11 cellular contexts compared by ENCODE assay signal in the genomic region with DNA sequence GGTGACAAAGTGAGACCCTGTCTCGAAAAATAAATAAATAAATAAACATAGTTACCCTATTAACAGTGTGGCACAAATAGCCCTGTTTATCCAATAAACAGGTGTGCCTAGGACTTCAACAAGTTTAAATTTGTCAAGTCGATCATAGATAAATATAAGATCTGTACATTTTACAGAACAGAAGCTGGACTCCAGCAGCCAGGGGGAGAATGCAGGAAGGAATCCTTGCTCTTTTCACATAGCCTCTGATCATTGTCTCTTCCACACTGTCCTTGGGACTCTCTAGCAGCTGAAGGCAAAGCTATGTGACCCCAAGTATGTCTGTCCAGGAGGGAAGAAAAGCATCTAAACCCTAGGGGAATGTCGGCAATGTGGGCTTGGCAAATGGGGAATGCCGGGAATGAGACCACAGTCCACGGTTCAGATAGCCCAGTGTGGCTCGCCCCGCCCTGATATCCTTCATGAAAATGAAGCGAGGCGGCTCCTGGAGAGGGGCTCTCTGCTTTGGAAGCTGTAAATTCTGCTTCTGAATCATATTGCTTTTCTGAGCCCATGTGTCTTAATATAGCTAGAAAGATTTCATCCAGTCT. TPM values are rescaled to one million over a fixed set of nuclear protein-coding genes. Genes with fewer than 3 reads are reported as not detected.
DNase-seq lines count a peak whose midpoint lies in the region; ATAC-seq and TF ChIP-seq lines count a peak whose summit lies in the region.
"Had no signal": no experiment of that assay in that cellular context is flagged by ENCODE, and none has a peak within 500 bp of the region (broad histone marks: within the 10 kb centered on the region; RNA-seq: fewer than 3 reads in every experiment).

No MANE protein-coding gene starts in this region.

- TF ChIP-seq CTCF in hepatocyte (IDR thresholded peaks at IDR 0.05; ENCODE audit: poor library complexity) (no peak), lower leg skin (IDR thresholded peaks at IDR 0.05) (peak in 1 of 3 donors; percentile 19), uterus (IDR thresholded peaks at IDR 0.05) (no peak)

- intact Hi-C loops in sciatic nerve (cut with DNase I): no loop called here
- intact Hi-C loops in lower leg skin (cut with DNase I; ENCODE audit: low total_unique reads): no loop called here
- intact Hi-C loops in uterus (cut with DNase I; ENCODE audit: low total_unique reads): no loop called here

- H3K4me3 ChIP-seq in SJCRH30 (peak overlapping the region; percentile 19), hepatocyte (no peak overlapping the region), lower leg skin (ENCODE audit: low read depth, poor library complexity, severe bottlenecking) (no peak overlapping the region), uterus (no peak overlapping the region)

- TF ChIP-seq POLR2A in lower leg skin (IDR thresholded peaks at IDR 0.05) (no peak), uterus (IDR thresholded peaks at IDR 0.05) (no peak)

- no peaks in the 10 kb centered on the region for H4K20me1 ChIP-seq in hepatocyte (ENCODE audit: insufficient read depth, poor library complexity, severe bottlenecking)

- peak; percentile 35 for ATAC-seq in sciatic nerve
- no peak for ATAC-seq in stimulated activated naive CD8-positive, alpha-beta T cell treated with anti-CD3 and anti-CD28 coated beads, Interleukin-15, Interleukin-2, amounts not matched to agents 100 U/mL and 50 U/mL, for 24 hours

- DNase-seq in SJCRH30: peak; percentile 95
- DNase-seq in hepatocyte (ENCODE audit: low spot score): peak; percentile 66
- DNase-seq in sciatic nerve (ENCODE audit: low spot score): no peak
- no peak for DNase-seq in lower leg skin (ENCODE audit: low spot score in 2 of 2)
- no peak for DNase-seq in uterus
- no peak for DNase-seq in NCI-H2107 (lab: John Stamatoyannopoulos, UW)
- no peak for DNase-seq in stimulated activated naive CD8-positive, alpha-beta T cell treated with anti-CD3 and anti-CD28 coated beads, Interleukin-15, Interleukin-2, amounts not matched to agents 100 U/mL and 50 U/mL, for 24 hours
- DNase-seq: activated naive CD4-positive, alpha-beta T cell treated with Interleukin-2 at 50 U/mL for 16 hours; Kasumi-1; stimulated activated CD4-positive, alpha-beta T cell treated with anti-CD3 and anti-CD28 coated beads, Interleukin-4, amount 100 ng/mL, for 4 hours had no signal

- H3K27ac ChIP-seq in SJCRH30 (peak overlapping the region; percentile 78), hepatocyte (peak overlapping the region; percentile 89), uterus (peak overlapping the region in 1 of 2 donors; percentile 21)

- WGBS in hepatocyte (ENCODE audit: low lambda C conversion rate, missing lambda C conversion rate): 27% methylated on average over 9 of the region's 9 CpGs
- WGBS in lower leg skin, 2 donors: 64 to 66% methylated on average over 9 of the region's 9 CpGs

- no peaks in the 10 kb centered on the region for H3K27me3 ChIP-seq in SJCRH30
- no peaks in the 10 kb centered on the region for H3K27me3 ChIP-seq in hepatocyte
- no peaks in the 10 kb centered on the region for H3K27me3 ChIP-seq in uterus

- H3K4me2 ChIP-seq in hepatocyte: peak overlapping the region; percentile 36

- H3K36me3 ChIP-seq in ES-I3 (ENCODE audit: insufficient read depth, low read length): no peaks in the 10 kb centered on the region
- no peaks in the 10 kb centered on the region for H3K36me3 ChIP-seq in SJCRH30
- H3K36me3 ChIP-seq in hepatocyte (replicated peaks; ENCODE audit: insufficient read depth, low read depth): no peaks in the 10 kb centered on the region
- H3K36me3 ChIP-seq in uterus: no peaks in the 10 kb centered on the region

- H3K9me3 ChIP-seq in ES-I3 (ENCODE audit: control insufficient read depth, insufficient read depth, low read length): no peaks in the 10 kb centered on the region
- H3K9me3 ChIP-seq in SJCRH30 (replicated peaks): no peaks in the 10 kb centered on the region
- H3K9me3 ChIP-seq in hepatocyte (ENCODE audit: low read depth): no peaks in the 10 kb centered on the region
- H3K9me3 ChIP-seq in uterus: no peaks in the 10 kb centered on the region

- H3K9ac ChIP-seq in ES-I3 (ENCODE audit: low read depth, low read length): peak overlapping the region; percentile 8; the same call in 1 of the 2 replicates

- H3K4me1 ChIP-seq in ES-I3 (ENCODE audit: insufficient read depth, low read length) (peaks cover 16% of the 10 kb centered on the region), SJCRH30 (peaks cover 29% of the 10 kb centered on the region), hepatocyte (ENCODE audit: insufficient read depth) (peaks cover 15% of the 10 kb centered on the region), uterus (no peaks in the 10 kb centered on the region)

- H2AFZ ChIP-seq in hepatocyte: no peak overlapping the region

- H3K9me2 ChIP-seq in hepatocyte (replicated peaks; ENCODE audit: insufficient read depth): no peaks in the 10 kb centered on the region

- H3K79me2 ChIP-seq in hepatocyte: no peaks in the 10 kb centered on the region

RNA-seq across cellular contexts. Expression of a gene that starts 24.8 kb away (rescaled TPM):
- 91.8 and 92.9 TPM in 2 replicates for total RNA-seq in SJCRH30 (2014; rRNA removed; shearing (Covaris generic))
- total RNA-seq in hepatocyte (90.6 and 101 TPM in 2 replicates), sciatic nerve (90.4 TPM), lower leg skin (10 to 100 TPM; 55.1 to 96.5 (median 75.4) TPM), uterus (100 to 1,000 TPM in 1 of 4 donors, 10 to 100 TPM in 3; 51.5 to 127 (median 78.1) TPM)
- polyA plus RNA-seq in hepatocyte: 82.7 and 86.7 TPM in 2 replicates

RNA-seq across cellular contexts. Expression of a gene that starts 26.2 kb away (rescaled TPM):
- total RNA-seq in SJCRH30 (2014; rRNA removed; shearing (Covaris generic)): 43.5 and 55.6 TPM in 2 replicates
- total RNA-seq in hepatocyte (18.7 and 53.5 TPM in 2 replicates), sciatic nerve (86.8 TPM), lower leg skin (100 to 1,000 TPM in 1 of 4 donors, 10 to 100 TPM in 3; 39.3 to 103 (median 79.0) TPM), uterus (10 to 100 TPM in 2 of 4 donors, 1 to 10 TPM in 2; 3.8 to 91.2 (median 26.0) TPM)
- polyA plus RNA-seq in hepatocyte: 43.5 and 50.7 TPM in 2 replicates

Comparison
In these comparisons a context has a peak if more than half of its experiments do, and no peak if none do; other contexts are left out.
1. DNase-seq: peak in SJCRH30 (2 of 2) and hepatocyte (single experiment); none in sciatic nerve (single experiment), lower leg skin (0 of 2), uterus (0 of 2), NCI-H2107 (single experiment) and stimulated activated naive CD8-positive, alpha-beta T cell treated with anti-CD3 and anti-CD28 coated beads, Interleukin-15, Interleukin-2, amounts not matched to agents 100 U/mL and 50 U/mL, for 24 hours (single experiment).